Comparison of ENCODE assay signal across 16 cellular contexts in genomic region chr1:87806377-87807094, GRCh38.
A peak's percentile ranks its signal among the peaks of the same experiment; 100 is the strongest.
DNase-seq lines count a peak whose midpoint lies in the region; ATAC-seq, FAIRE-seq and TF ChIP-seq lines count a peak whose summit lies in the region.
"Had no signal": no experiment of that assay in that cellular context is flagged by ENCODE, and none has a peak within 500 bp of the region (broad histone marks: within the 10 kb centered on the region; RNA-seq: fewer than 3 reads in every experiment).

No MANE protein-coding gene starts in this region.

- no peaks in the 10 kb centered on the region for H3K27me3 Mint-ChIP-seq in neural progenitor cell (ENCODE audit: insufficient read depth, low read depth)
- no peaks in the 10 kb centered on the region for H3K27me3 Mint-ChIP-seq in activated CD4-positive, alpha-beta T cell treated with anti-CD3 and anti-CD28 coated beads for 36 hours
- H3K27me3 Mint-ChIP-seq: CD4-positive, CD25-positive, alpha-beta regulatory T cell had no signal

- ATAC-seq in PC-3 (no peak), GM18867 (IDR thresholded peaks at IDR 0.05; ENCODE audit: unreplicated experiment) (no peak)
- no peak for ATAC-seq in activated CD4-positive, alpha-beta T cell treated with anti-CD3 and anti-CD28 coated beads for 36 hours

- H3K27ac ChIP-seq in PC-3 (ENCODE audit: low read length), result peak overlapping the region; percentile 23
- no peak overlapping the region for H3K27ac ChIP-seq in endothelial cell of umbilical vein (ENCODE audit: insufficient read depth, low read depth, low read length)
- no peak overlapping the region for H3K27ac ChIP-seq in neural progenitor cell
- H3K27ac ChIP-seq: adrenal gland, colonic mucosa had no signal

- peaks cover 22% of the 10 kb centered on the region for H3K4me1 ChIP-seq in PC-3 (ENCODE audit: insufficient read depth, low read length)
- peaks cover 5% of the 10 kb centered on the region for H3K4me1 ChIP-seq in endothelial cell of umbilical vein (ENCODE audit: control insufficient read depth, extremely low read depth, insufficient read depth, low read length)
- peaks cover 9% of the 10 kb centered on the region for H3K4me1 ChIP-seq in neural progenitor cell
- H3K4me1 ChIP-seq: adrenal gland, colonic mucosa had no signal

- H3K36me3 ChIP-seq in PC-3 (ENCODE audit: low read depth, low read length) (no peaks in the 10 kb centered on the region), endothelial cell of umbilical vein (ENCODE audit: control insufficient read depth in 2 of 2, extremely low read depth in 1 of 2, insufficient read depth in 2 of 2, low read length in 2 of 2) (no peaks in the 10 kb centered on the region), neural progenitor cell (no peaks in the 10 kb centered on the region)
- H3K36me3 ChIP-seq: adrenal gland, colonic mucosa, MG63 had no signal

- H3K4me3 ChIP-seq in PC-3 (ENCODE audit: low read length) (peak overlapping the region; percentile 50), endothelial cell of umbilical vein (replicated peaks in 1 of 3; ENCODE audit: insufficient read depth in 1 of 3, low read depth in 1 of 3, low read length in 3 of 3) (no peak overlapping the region), neural progenitor cell (no peak overlapping the region)
- H3K4me3 ChIP-seq: adrenal gland, colonic mucosa, MG63 had no signal

- H3K27ac Mint-ChIP-seq in neural progenitor cell, result no peak overlapping the region
- no peak overlapping the region for H3K27ac Mint-ChIP-seq in activated CD4-positive, alpha-beta T cell treated with anti-CD3 and anti-CD28 coated beads for 36 hours
- H3K27ac Mint-ChIP-seq: CD4-positive, CD25-positive, alpha-beta regulatory T cell had no signal

- no peaks in the 10 kb centered on the region for H3K27me3 ChIP-seq in PC-3 (ENCODE audit: low read length)
- no peaks in the 10 kb centered on the region for H3K27me3 ChIP-seq in endothelial cell of umbilical vein (ENCODE audit: control insufficient read depth in 2 of 2, insufficient read depth in 2 of 2, low read length in 2 of 2)
- no peaks in the 10 kb centered on the region for H3K27me3 ChIP-seq in neural progenitor cell
- H3K27me3 ChIP-seq: adrenal gland, colonic mucosa, MG63 had no signal

- TF ChIP-seq CTCF in PC-3 (conservative IDR thresholded peaks at IDR 0.05; ENCODE audit: low read depth, low read length) (no peak), endothelial cell of umbilical vein (IDR thresholded peaks at IDR 0.05; ENCODE audit: extremely low read depth in 1 of 2, insufficient read depth in 1 of 2, low read depth in 1 of 2, low read length in 2 of 2) (no peak), neural progenitor cell (IDR thresholded peaks at IDR 0.05) (no peak)

- H3K4me2 ChIP-seq in PC-3 (ENCODE audit: low read length) (peak overlapping the region; percentile 82), endothelial cell of umbilical vein (ENCODE audit: insufficient read depth, low read length) (no peak overlapping the region), neural progenitor cell (no peak overlapping the region)

- H3K9ac ChIP-seq in PC-3 (ENCODE audit: low read length), result no peak overlapping the region
- H3K9ac ChIP-seq in endothelial cell of umbilical vein (replicated peaks; ENCODE audit: extremely low read depth, insufficient read depth, low read length), result no peak overlapping the region
- H3K9ac ChIP-seq in neural progenitor cell, result no peak overlapping the region

- H3K36me3 Mint-ChIP-seq in neural progenitor cell, result no peaks in the 10 kb centered on the region
- no peaks in the 10 kb centered on the region for H3K36me3 Mint-ChIP-seq in activated CD4-positive, alpha-beta T cell treated with anti-CD3 and anti-CD28 coated beads for 36 hours (ENCODE audit: low read depth)
- H3K36me3 Mint-ChIP-seq: CD4-positive, CD25-positive, alpha-beta regulatory T cell had no signal

- FAIRE-seq in endothelial cell of umbilical vein (lab: Jason Lieb, UNC) (peak; percentile 26), urothelium cell line (lab: Jason Lieb, UNC) (no peak), RCC 7860 (lab: Jason Lieb, UNC) (no peak)

- TF ChIP-seq POLR2A in endothelial cell of umbilical vein (IDR thresholded peaks at IDR 0.05; ENCODE audit: low read depth, low read length), result no peak

- H3F3A ChIP-seq in PC-3 (ENCODE audit: low read length, unreplicated experiment), result no peaks in the 10 kb centered on the region
- no peaks in the 10 kb centered on the region for H3F3A ChIP-seq in neural progenitor cell (ENCODE audit: low read depth)

- DNase-seq in PC-3 (no peak), endothelial cell of umbilical vein (ENCODE audit: low read depth, low spot score) (no peak), neural progenitor cell (ENCODE audit: low spot score) (no peak), urothelium cell line (ENCODE audit: low spot score) (peak; percentile 14), RCC 7860 (ENCODE audit: low spot score) (no peak)
- no peak for DNase-seq in activated CD4-positive, alpha-beta T cell treated with anti-CD3 and anti-CD28 coated beads for 36 hours
- DNase-seq: activated CD4-positive, alpha-beta T cell treated with anti-CD3 and anti-CD28 coated beads, Interleukin-2, amount 50 U/mL, for 4 hours; activated T-cell treated with anti-CD3 and anti-CD28 coated beads, Interleukin-2, amount 50 U/mL, for 48 hours; adrenal gland; CD4-positive, CD25-positive, alpha-beta regulatory T cell; colonic mucosa; DND-41; NCI-H187 treated with DMSO at 0.1 percent for 48 hours; NCI-H510A treated with DMSO at 0.1 percent for 48 hours had no signal

- H2AFZ ChIP-seq in PC-3 (ENCODE audit: low read length), result peak overlapping the region; percentile 60
- H2AFZ ChIP-seq in endothelial cell of umbilical vein (ENCODE audit: low read depth, low read length), result peak overlapping the region; percentile 19
- peak overlapping the region; percentile 72 for H2AFZ ChIP-seq in neural progenitor cell (replicated peaks)

- no peaks in the 10 kb centered on the region for H3K9me3 Mint-ChIP-seq in neural progenitor cell
- H3K9me3 Mint-ChIP-seq in activated CD4-positive, alpha-beta T cell treated with anti-CD3 and anti-CD28 coated beads for 36 hours (ENCODE audit: low read depth), result no peaks in the 10 kb centered on the region

- H3K4me3 Mint-ChIP-seq in neural progenitor cell, result no peak overlapping the region
- H3K4me3 Mint-ChIP-seq in activated CD4-positive, alpha-beta T cell treated with anti-CD3 and anti-CD28 coated beads for 36 hours, result no peak overlapping the region
- H3K4me3 Mint-ChIP-seq: CD4-positive, CD25-positive, alpha-beta regulatory T cell had no signal

- H3K4me1 Mint-ChIP-seq in neural progenitor cell, result peaks cover 7% of the 10 kb centered on the region
- no peaks in the 10 kb centered on the region for H3K4me1 Mint-ChIP-seq in activated CD4-positive, alpha-beta T cell treated with anti-CD3 and anti-CD28 coated beads for 36 hours
- H3K4me1 Mint-ChIP-seq: CD4-positive, CD25-positive, alpha-beta regulatory T cell had no signal

- no peaks in the 10 kb centered on the region for H3K9me2 ChIP-seq in PC-3 (replicated peaks; ENCODE audit: low read length)

- intact Hi-C loops in PC-3 (cut with micrococcal nuclease), result loop anchor here (1.0 to 10.0 kb wide), 4 partner anchors 11 to 482 kb away; partner anchors contain the start of gene LMO4
- intact Hi-C loops in endothelial cell of umbilical vein (cut with micrococcal nuclease), result no loop called here
- intact Hi-C loops in activated CD4-positive, alpha-beta T cell treated with anti-CD3 and anti-CD28 coated beads for 36 hours (cut with DNase I, micrococcal nuclease), result no loop called here

- no peaks in the 10 kb centered on the region for H3K9me3 ChIP-seq in PC-3 (ENCODE audit: low read length)
- H3K9me3 ChIP-seq in endothelial cell of umbilical vein (replicated peaks; ENCODE audit: control insufficient read depth, insufficient read depth, low read length), result no peaks in the 10 kb centered on the region
- no peaks in the 10 kb centered on the region for H3K9me3 ChIP-seq in neural progenitor cell (ENCODE audit: low read depth)
- H3K9me3 ChIP-seq: adrenal gland, colonic mucosa, MG63 had no signal

- dilution Hi-C loops in endothelial cell of umbilical vein (cut with MboI; ENCODE audit: extremely low pct_ligation_motif_present, low sequenced_read_pairs), result no loop called here

- no peaks in the 10 kb centered on the region for H3K79me2 ChIP-seq in PC-3 (ENCODE audit: low read length)
- H3K79me2 ChIP-seq in endothelial cell of umbilical vein (ENCODE audit: control insufficient read depth, insufficient read depth, low read length), result no peaks in the 10 kb centered on the region
- no peaks in the 10 kb centered on the region for H3K79me2 ChIP-seq in neural progenitor cell (ENCODE audit: low read depth)

- no peaks in the 10 kb centered on the region for H3K9me1 ChIP-seq in endothelial cell of umbilical vein (replicated peaks; ENCODE audit: control insufficient read depth, extremely low read depth, insufficient read depth, low read length)

- CTCF ChIA-PET in PC-3 (lab: Charles Lee) (no interaction called here), endothelial cell of umbilical vein (lab: Charles Lee) (no interaction called here)
- CTCF ChIA-PET in activated CD4-positive, alpha-beta T cell treated with anti-CD3 and anti-CD28 coated beads for 36 hours (lab: Charles Lee), result no interaction called here

- POLR2A ChIA-PET in PC-3 (lab: Charles Lee; ENCODE audit: unreplicated experiment), result interaction anchor here (0.6 kb wide), 1 partner anchor 173 kb away, joined by 4 read pairs; no protein-coding TSS in a partner anchor
- POLR2A ChIA-PET in endothelial cell of umbilical vein (lab: Charles Lee), result no interaction called here
- POLR2A ChIA-PET in activated CD4-positive, alpha-beta T cell treated with anti-CD3 and anti-CD28 coated beads for 36 hours (lab: Charles Lee), result no interaction called here

- BruUV-seq in PC-3 (replicated peaks; lab: Mats Ljungman, UMichigan) (no TSS peak), endothelial cell of umbilical vein (replicated peaks; lab: Mats Ljungman, UMichigan) (no TSS peak)

- H4K20me1 ChIP-seq in PC-3 (ENCODE audit: low read length) (no peaks in the 10 kb centered on the region), endothelial cell of umbilical vein (replicated peaks; ENCODE audit: control insufficient read depth, extremely low read depth, insufficient read depth, low read length) (no peaks in the 10 kb centered on the region), neural progenitor cell (ENCODE audit: low read depth) (no peaks in the 10 kb centered on the region)

TF ChIP-seq in endothelial cell of umbilical vein, 7 proteins besides CTCF, POLR2A, EP300 and RAD21:
- no peak for TF ChIP-seq EZH2 (IDR thresholded peaks at IDR 0.05; ENCODE audit: borderline replicate concordance, low read depth, low read length, severe bottlenecking)
- TF ChIP-seq MAX (IDR thresholded peaks at IDR 0.05; ENCODE audit: insufficient read depth, insufficient read length), result no peak
- no peak for TF ChIP-seq GATA2 (IDR thresholded peaks at IDR 0.05; ENCODE audit: insufficient read depth, insufficient read length, low read depth, low read length)
- TF ChIP-seq FOS (IDR thresholded peaks at IDR 0.05; ENCODE audit: borderline replicate concordance, insufficient read depth, low read length), result no peak
- TF ChIP-seq POLR2AphosphoS5 (IDR thresholded peaks at IDR 0.05; ENCODE audit: insufficient read depth, low read depth, low read length), result no peak
TF ChIP-seq in endothelial cell of umbilical vein: peak in this region for 0.

Comparison
In these comparisons a context has a peak if more than half of its experiments do, and no peak if none do; other contexts are left out.
1. H2AFZ ChIP-seq: peak in every context shown above with its lines; median percentile 72 in neural progenitor cell; 60 in PC-3; 19 in endothelial cell of umbilical vein.